ENCODE assay signal across 22 cellular contexts in genomic region chr10:30755474-30755873, GRCh38.
DNase-seq lines count a peak whose midpoint lies in the region; ATAC-seq and TF ChIP-seq lines count a peak whose summit lies in the region.
"Had no signal": no experiment of that assay in that cellular context is flagged by ENCODE, and none has a peak within 500 bp of the region (broad histone marks: within the 10 kb centered on the region; RNA-seq: fewer than 3 reads in every experiment).

No MANE protein-coding gene starts in this region.

- H3K4me3 ChIP-seq in gastrocnemius medialis = no peak overlapping the region

- no peak overlapping the region for H3K27ac Mint-ChIP-seq in WTC11
- H3K27ac Mint-ChIP-seq: activated T-helper 1 cell treated with anti-CD3 and anti-CD28 coated beads, Interleukin-12 subunit alpha, Interleukin-12 subunit beta, Interleukin-2, Interleukin-4 antibody, amounts not matched to agents 30 ng/mL and 10 ng/mL and 1 ng/mL, durations not matched to agents 14 hours and 24 hours and 36 hours; endodermal cell had no signal

- POLR2A ChIA-PET in WTC11 (lab: Charles Lee) = no interaction called here

- CTCF ChIA-PET in WTC11 (lab: Charles Lee) = interaction anchor here (0.5 to 1.9 kb wide), 2 partner anchors 32 to 736 kb away, joined by 3 to 7 read pairs; no protein-coding TSS in a partner anchor

- H3K4me1 Mint-ChIP-seq in WTC11 = peaks cover 5% of the 10 kb centered on the region
- H3K4me1 Mint-ChIP-seq: endodermal cell had no signal

- H3K9me3 Mint-ChIP-seq in WTC11 = peaks cover 1% of the 10 kb centered on the region
- H3K9me3 Mint-ChIP-seq: central memory CD8-positive, alpha-beta T cell; endodermal cell; T-helper 1 cell treated with Interleukin-12 subunit alpha and Interleukin-12 subunit beta and Interleukin-4 antibody, amounts not matched to agents 30 μg/mL and 1 μg/mL, for 36 hours had no signal

- H3K27me3 ChIP-seq in gastrocnemius medialis = peaks cover 0 to 3% (median 0%) of the 10 kb centered on the region in 3 donors
- H3K27me3 ChIP-seq: BE2C had no signal

- peak overlapping the region in 3 of 4 donors; percentile 1 to 33 (median 7) for H3K27ac ChIP-seq in gastrocnemius medialis
- H3K27ac ChIP-seq: neutrophil, WERI-Rb-1 had no signal

- TF ChIP-seq POLR2A in gastrocnemius medialis (IDR thresholded peaks at IDR 0.05) = no peak

- TF ChIP-seq CTCF in gastrocnemius medialis (IDR thresholded peaks at IDR 0.05 in 4 of 5, conservative IDR thresholded peaks at IDR 0.05 in 1 of 5) = no peak
- no peak for TF ChIP-seq CTCF in WTC11 (IDR thresholded peaks at IDR 0.05)

- DNase-seq in GM03348 (ENCODE audit: low spot score) (peak; percentile 78), fibroblast of gingiva (ENCODE audit: low read depth) (peak; percentile 93), iPS-NIHi7 (ENCODE audit: extremely low spot score) (peak; percentile 5), gastrocnemius medialis (peak in 1 of 2 donors; percentile 29), dermis blood vessel endothelial cell (no peak), WTC11 (ENCODE audit: low spot score) (no peak)
- DNase-seq: BE2C; endodermal cell; GDM1; H9; mesendoderm; MV-4-11; NCI-H1930; NCI-H510A; stimulated activated CD4-positive, alpha-beta T cell treated with anti-CD3 and anti-CD28 coated beads, Interleukin-2, amount 100 ng/mL, for 48 hours; WERI-Rb-1 had no signal

- no peaks in the 10 kb centered on the region for H3K36me3 Mint-ChIP-seq in WTC11

- no peaks in the 10 kb centered on the region; the same call in none of the 2 replicates for H3K27me3 Mint-ChIP-seq in WTC11 (ENCODE audit: low read depth)
- H3K27me3 Mint-ChIP-seq: central memory CD8-positive, alpha-beta T cell had no signal

- intact Hi-C loops in gastrocnemius medialis (cut with DNase I; ENCODE audit: low total_unique reads) = no loop called here

- H3K9me3 ChIP-seq in gastrocnemius medialis = no peaks in the 10 kb centered on the region
- H3K9me3 ChIP-seq: BE2C, neutrophil had no signal

- no peak overlapping the region for H3K4me3 Mint-ChIP-seq in WTC11
- H3K4me3 Mint-ChIP-seq: activated T-helper 1 cell treated with anti-CD3 and anti-CD28 coated beads, Interleukin-12 subunit alpha, Interleukin-12 subunit beta, Interleukin-2, Interleukin-4 antibody, amounts not matched to agents 30 ng/mL and 10 ng/mL and 1 ng/mL, durations not matched to agents 14 hours and 24 hours and 36 hours; central memory CD8-positive, alpha-beta T cell; endodermal cell; H9; T-helper 1 cell treated with Interleukin-12 subunit alpha and Interleukin-12 subunit beta and Interleukin-4 antibody, amounts not matched to agents 30 μg/mL and 1 μg/mL, for 36 hours had no signal

- ATAC-seq in gastrocnemius medialis = no peak
- no peak for ATAC-seq in WTC11
- no peak for ATAC-seq in HG03139 (IDR thresholded peaks at IDR 0.05; ENCODE audit: unreplicated experiment)
- no peak for ATAC-seq in GM18870 (IDR thresholded peaks at IDR 0.05; ENCODE audit: unreplicated experiment)

- in situ Hi-C loops in gastrocnemius medialis (cut with MboI; ENCODE audit: low sequenced_read_pairs in 4 of 4) = loop anchor here in 1 of 4 donors (10.0 kb wide), 1 partner anchor 1059 kb away; no protein-coding TSS in a partner anchor

- no peaks in the 10 kb centered on the region for H3K4me1 ChIP-seq in gastrocnemius medialis

- H3K36me3 ChIP-seq in gastrocnemius medialis = no peaks in the 10 kb centered on the region
- H3K36me3 ChIP-seq: BE2C, neutrophil, WERI-Rb-1 had no signal

TF ChIP-seq in WTC11, 78 proteins besides CTCF, POLR2A, EP300 and RAD21 (continues in another document):
- TF ChIP-seq ZNF138 (CRISPR knock-in tag; conservative IDR thresholded peaks at IDR 0.05) (no peak), ZMAT4 (CRISPR knock-in tag; IDR thresholded peaks at IDR 0.05) (no peak), E2F5 (CRISPR knock-in tag; IDR thresholded peaks at IDR 0.05) (no peak), IRF1 (CRISPR knock-in tag; IDR thresholded peaks at IDR 0.05) (no peak), SOX15 (CRISPR knock-in tag; IDR thresholded peaks at IDR 0.05) (no peak), PREB (CRISPR knock-in tag; IDR thresholded peaks at IDR 0.05; ENCODE audit: borderline replicate concordance) (no peak), ATF1 (CRISPR knock-in tag; IDR thresholded peaks at IDR 0.05) (no peak), ZNF425 (CRISPR knock-in tag; conservative IDR thresholded peaks at IDR 0.05) (no peak), JAZF1 (CRISPR knock-in tag; IDR thresholded peaks at IDR 0.05) (no peak), RORB (CRISPR knock-in tag; IDR thresholded peaks at IDR 0.05) (no peak), STAT6 (CRISPR knock-in tag; conservative IDR thresholded peaks at IDR 0.05; ENCODE audit: low read depth) (no peak), NFATC4 (CRISPR knock-in tag; IDR thresholded peaks at IDR 0.05) (no peak), ZNF219 (CRISPR knock-in tag; IDR thresholded peaks at IDR 0.05; ENCODE audit: borderline replicate concordance) (no peak), NR1H2 (CRISPR knock-in tag; IDR thresholded peaks at IDR 0.05) (no peak)

Comparison
In these comparisons a context has a peak if more than half of its experiments do, and no peak if none do; other contexts are left out.
1. DNase-seq: peak in GM03348 (single experiment), fibroblast of gingiva (single experiment) and iPS-NIHi7 (single experiment); none in dermis blood vessel endothelial cell (single experiment) and WTC11 (single experiment).